25 cellular contexts compared by ENCODE assay signal in the genomic region with DNA sequence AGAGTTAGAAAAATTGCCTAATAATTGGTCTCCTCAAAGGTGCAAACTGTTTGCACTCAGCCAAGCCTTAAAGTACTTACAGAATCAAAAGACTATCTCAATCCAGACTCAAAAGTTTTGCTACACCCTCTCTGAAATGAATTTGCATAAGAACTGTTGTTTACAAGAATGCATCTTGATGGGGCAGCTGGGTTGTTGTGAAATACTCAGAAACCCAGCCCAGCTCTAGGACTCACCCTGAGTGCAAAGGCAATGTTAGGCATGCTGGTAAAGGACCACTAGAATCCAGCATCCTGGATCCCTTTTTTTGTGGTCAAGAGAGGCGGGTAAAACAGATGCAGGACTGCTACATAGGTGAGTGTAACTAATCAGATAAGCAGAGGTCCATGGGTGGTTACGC.
"Had no signal": no experiment of that assay in that cellular context is flagged by ENCODE, and none has a peak within 500 bp of the region (broad histone marks: within the 10 kb centered on the region; RNA-seq: fewer than 3 reads in every experiment).

No MANE protein-coding gene starts in this region.

- H3K4me3 ChIP-seq: coronary artery, dorsolateral prefrontal cortex, esophagus squamous epithelium, gastrocnemius medialis, heart left ventricle, hepatocyte, left lung, lower lobe of right lung had no signal

- H3K4me1 Mint-ChIP-seq: immature natural killer cell had no signal

- H2AFZ ChIP-seq: hepatocyte had no signal

- DNase-seq: dermis blood vessel endothelial cell; dorsolateral prefrontal cortex; effector CD4-positive, alpha-beta T cell; effector memory CD4-positive, alpha-beta T cell; erythroblast; esophagus squamous epithelium; foreskin fibroblast; foreskin melanocyte; gastrocnemius medialis; heart left ventricle; hypothalamus; immature natural killer cell; islet precursor cell; kidney; kidney glomerular epithelial cell; left cardiac atrium; left lung; left ventricle myocardium superior; lower lobe of right lung; mesenchymal stem cell; midbrain had no signal

- H3K27me3 ChIP-seq: dorsolateral prefrontal cortex, esophagus squamous epithelium, gastrocnemius medialis, heart left ventricle, hepatocyte, left lung had no signal

- H3K27ac ChIP-seq: coronary artery, dorsolateral prefrontal cortex, epithelial cell of prostate, esophagus squamous epithelium, gastrocnemius medialis, heart left ventricle, hepatocyte, left lung, lower lobe of right lung had no signal

- ATAC-seq: esophagus mucosa, gastrocnemius medialis, heart left ventricle, left cardiac atrium, left lung, left ventricle myocardium superior, lower lobe of right lung had no signal

- H3K36me3 ChIP-seq: esophagus squamous epithelium, gastrocnemius medialis, heart left ventricle, left lung, lower lobe of right lung had no signal

- H3K27ac Mint-ChIP-seq: immature natural killer cell had no signal

- H3K4me3 Mint-ChIP-seq: immature natural killer cell had no signal

- H3K36me3 Mint-ChIP-seq: immature natural killer cell had no signal

- H3K79me2 ChIP-seq: hepatocyte had no signal

- H3K9me3 ChIP-seq: esophagus squamous epithelium, gastrocnemius medialis, heart left ventricle, lower lobe of right lung had no signal

- H3K4me1 ChIP-seq: esophagus squamous epithelium, gastrocnemius medialis, heart left ventricle, left lung, lower lobe of right lung had no signal

- H3K4me2 ChIP-seq: hepatocyte had no signal
